In the genomic region with DNA sequence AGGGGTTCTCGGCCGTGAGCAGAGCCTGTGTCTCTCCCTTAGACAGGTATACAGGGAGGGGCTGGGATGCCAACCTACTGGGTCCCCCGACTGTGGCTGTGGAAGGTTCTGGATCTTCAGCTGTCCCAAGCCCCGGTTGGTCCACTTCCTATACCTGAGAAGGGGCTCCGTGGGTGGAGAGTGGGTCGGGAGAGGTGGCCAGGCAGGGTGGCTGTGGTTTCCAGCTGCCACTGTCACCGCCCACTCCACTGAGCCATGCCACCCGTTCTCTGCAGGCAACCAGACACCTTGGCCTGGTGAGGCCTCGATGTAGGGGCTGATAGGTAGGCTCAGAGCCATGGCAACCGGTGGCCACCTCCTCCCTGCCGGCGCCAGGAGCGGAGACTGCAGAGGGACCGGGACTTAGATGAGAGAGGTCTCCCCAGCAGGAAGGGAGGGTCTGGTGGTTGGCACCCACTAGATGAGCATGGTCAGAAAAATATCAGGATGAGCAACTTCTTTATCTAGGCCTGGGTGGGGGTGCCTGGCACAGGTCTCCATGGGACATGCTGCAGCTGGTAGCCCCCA, we compare ENCODE assay signal across 14 cellular contexts. TPM values are rescaled to one million over a fixed set of nuclear protein-coding genes. Genes with fewer than 3 reads are reported as not detected.
A peak's percentile ranks its signal among the peaks of the same experiment; 100 is the strongest.
DNase-seq lines count a peak whose midpoint lies in the region; ATAC-seq and TF ChIP-seq lines count a peak whose summit lies in the region.
"Had no signal": no experiment of that assay in that cellular context is flagged by ENCODE, and none has a peak within 500 bp of the region (broad histone marks: within the 10 kb centered on the region; RNA-seq: fewer than 3 reads in every experiment).

No MANE protein-coding gene starts in this region.

- peak overlapping the region in 3 of 4 donors; percentile 56 to 89 (median 60) for H3K27ac ChIP-seq in Peyer's patch
- H3K27ac ChIP-seq in fibroblast of lung (ENCODE audit: insufficient read depth, low read length), result peak overlapping the region; percentile 82
- H3K27ac ChIP-seq in gastrocnemius medialis, result peak overlapping the region; percentile 78 to 90 (median 86)
- H3K27ac ChIP-seq: SK-N-MC had no signal

- TF ChIP-seq POLR2A in Peyer's patch (IDR thresholded peaks at IDR 0.05), result no peak
- TF ChIP-seq POLR2A in gastrocnemius medialis (IDR thresholded peaks at IDR 0.05), result no peak

- peaks cover 10% of the 10 kb centered on the region; the same call in 1 of the 2 replicates for H3K36me3 ChIP-seq in BE2C
- peaks cover 0 to 21% (median 0%) of the 10 kb centered on the region in 3 donors for H3K36me3 ChIP-seq in Peyer's patch
- H3K36me3 ChIP-seq in fibroblast of lung (ENCODE audit: control insufficient read depth, insufficient read depth, low read length), result peaks cover 9% of the 10 kb centered on the region
- peaks cover 0 to 13% of the 10 kb centered on the region in 2 donors for H3K36me3 ChIP-seq in gastrocnemius medialis

- H3K27me3 ChIP-seq in BE2C, result no peaks in the 10 kb centered on the region
- no peaks in the 10 kb centered on the region for H3K27me3 ChIP-seq in Peyer's patch
- H3K27me3 ChIP-seq in fibroblast of lung (ENCODE audit: control insufficient read depth, insufficient read depth, low read length), result no peaks in the 10 kb centered on the region
- no peaks in the 10 kb centered on the region for H3K27me3 ChIP-seq in gastrocnemius medialis

- no peak overlapping the region for H3K9ac ChIP-seq in fibroblast of lung (ENCODE audit: insufficient read depth, low read length)

- H3K4me3 ChIP-seq in BE2C (ENCODE audit: low read depth, low read length), result no peak overlapping the region
- H3K4me3 ChIP-seq in Peyer's patch, result no peak overlapping the region
- H3K4me3 ChIP-seq in fibroblast of lung (replicated peaks in 1 of 4; ENCODE audit: control extremely low read depth in 1 of 4, insufficient read depth in 1 of 4, low read depth in 3 of 4, low read length in 4 of 4), result no peak overlapping the region
- H3K4me3 ChIP-seq in gastrocnemius medialis, result no peak overlapping the region
- H3K4me3 ChIP-seq: HAP-1, SK-N-MC had no signal

- H3K4me1 ChIP-seq in BE2C (peaks cover 35% of the 10 kb centered on the region), Peyer's patch (peaks cover 0 to 55% (median 16%) of the 10 kb centered on the region in 4 donors), fibroblast of lung (ENCODE audit: control insufficient read depth, extremely low read depth, insufficient read depth, low read length) (peaks cover 50% of the 10 kb centered on the region), gastrocnemius medialis (peaks cover 57 to 64% of the 10 kb centered on the region in 2 donors)
- H3K4me1 ChIP-seq: HAP-1 had no signal

- H3K79me2 ChIP-seq in fibroblast of lung (ENCODE audit: control insufficient read depth, insufficient read depth, low read length), result peaks cover 62% of the 10 kb centered on the region

- TF ChIP-seq CTCF in BE2C (IDR thresholded peaks at IDR 0.05; ENCODE audit: low read depth, low read length) (no peak), Peyer's patch (IDR thresholded peaks at IDR 0.05) (no peak), fibroblast of lung (conservative IDR thresholded peaks at IDR 0.05 in 1 of 2, IDR thresholded peaks at IDR 0.05 in 1 of 2; ENCODE audit: low read depth in 1 of 2, low read length in 2 of 2) (no peak), gastrocnemius medialis (IDR thresholded peaks at IDR 0.05 in 4 of 5, conservative IDR thresholded peaks at IDR 0.05 in 1 of 5) (no peak)

- no peak overlapping the region for H2AFZ ChIP-seq in fibroblast of lung (ENCODE audit: low read length)

- in situ Hi-C loops in gastrocnemius medialis (cut with MboI; ENCODE audit: low sequenced_read_pairs in 4 of 4), result no loop called here

- H4K20me1 ChIP-seq in fibroblast of lung (ENCODE audit: control insufficient read depth, extremely low read depth, insufficient read depth, low read length), result no peaks in the 10 kb centered on the region

- intact Hi-C loops in gastrocnemius medialis (cut with DNase I; ENCODE audit: low total_unique reads), result no loop called here

- DNase-seq in BE2C, result peak; percentile 61
- DNase-seq in Peyer's patch, result no peak
- DNase-seq in fibroblast of lung (ENCODE audit: low read depth in 2 of 2), result no peak
- no peak for DNase-seq in gastrocnemius medialis
- DNase-seq in T-helper 2 cell, result no peak
- no peak for DNase-seq in globus pallidus (ENCODE audit: low spot score)
- DNase-seq: activated naive CD4-positive, alpha-beta T cell treated with anti-CD3 and anti-CD28 coated beads for 36 hours; effector CD8-positive, alpha-beta T cell; NCI-H524; occipital lobe had no signal

- H3K9me3 ChIP-seq in BE2C (no peaks in the 10 kb centered on the region), Peyer's patch (no peaks in the 10 kb centered on the region), fibroblast of lung (ENCODE audit: control insufficient read depth, insufficient read depth, low read depth, low read length) (no peaks in the 10 kb centered on the region), gastrocnemius medialis (no peaks in the 10 kb centered on the region)
- H3K9me3 ChIP-seq: HAP-1 had no signal

- ATAC-seq in gastrocnemius medialis (no peak), HG03135 (IDR thresholded peaks at IDR 0.05; ENCODE audit: unreplicated experiment) (no peak), GM21390 (IDR thresholded peaks at IDR 0.05; ENCODE audit: unreplicated experiment) (no peak)

- H3K4me2 ChIP-seq in fibroblast of lung (ENCODE audit: extremely low read depth, insufficient read depth, low read length), result no peak overlapping the region

RNA-seq across cellular contexts. Expression of a gene that starts 53.8 kb away (rescaled TPM):
- polyA plus RNA-seq in BE2C (2012; ENCODE audit: insufficient read depth, insufficient read length, low read depth), result 25.0 TPM
- total RNA-seq in Peyer's patch, result 10 to 100 TPM; 54.6 to 89.1 (median 83.6) TPM
- total RNA-seq in fibroblast of lung, result 105 and 131 TPM in 2 replicates
- polyA plus RNA-seq in fibroblast of lung, result 32.9 and 35.4 TPM in 2 replicates
- 104 and 109 TPM in 2 replicates for polyA plus RNA-seq in fibroblast of lung (2012)
- 188 and 198 TPM in 2 replicates for polyA minus RNA-seq in fibroblast of lung (ENCODE audit: low replicate concordance)
- total RNA-seq in gastrocnemius medialis, result 10 to 100 TPM; 21.7 to 38.2 (median 30.3) TPM

RNA-seq across cellular contexts. Expression of a gene that starts 57.1 kb away (rescaled TPM):
- polyA plus RNA-seq in BE2C (2012; ENCODE audit: insufficient read depth, insufficient read length, low read depth), result 24.4 TPM
- total RNA-seq in Peyer's patch (1 to 10 TPM; 3.8 to 9.3 (median 8.9) TPM), fibroblast of lung (7.7 and 11.9 TPM in 2 replicates), gastrocnemius medialis (10 to 100 TPM in 3 of 4 donors, 1 to 10 TPM in 1; 10.0 to 21.5 (median 15.1) TPM)
- 6.6 and 11.0 TPM in 2 replicates for polyA plus RNA-seq in fibroblast of lung
- polyA plus RNA-seq in fibroblast of lung (2012), result 14.0 and 25.6 TPM in 2 replicates
- polyA minus RNA-seq in fibroblast of lung (ENCODE audit: low replicate concordance), result 14.6 and 20.8 TPM in 2 replicates
